Comparison of ENCODE assay signal across 13 cellular contexts in genomic region chr16:23141033-23141432, GRCh38. TPM values are rescaled to one million over a fixed set of nuclear protein-coding genes. Genes with fewer than 3 reads are reported as not detected.
DNase-seq lines count a peak whose midpoint lies in the region; ATAC-seq and TF ChIP-seq lines count a peak whose summit lies in the region.
"Had no signal": no experiment of that assay in that cellular context is flagged by ENCODE, and none has a peak within 500 bp of the region (broad histone marks: within the 10 kb centered on the region; RNA-seq: fewer than 3 reads in every experiment).

No MANE protein-coding gene starts in this region.

- H2AFZ ChIP-seq in Karpas-422 (ENCODE audit: low read length) = no peak overlapping the region

- H3K4me1 ChIP-seq in Karpas-422 (ENCODE audit: low read length) = no peaks in the 10 kb centered on the region
- H3K4me1 ChIP-seq in left ventricle myocardium inferior = peaks cover 71% of the 10 kb centered on the region

- peaks cover 38% of the 10 kb centered on the region for H4K20me1 ChIP-seq in Karpas-422 (ENCODE audit: insufficient read depth, low read depth, low read length)

- no peak overlapping the region for H3K27ac ChIP-seq in Karpas-422 (ENCODE audit: low read length)
- peak overlapping the region in 54 of 59 donors; percentile 2 to 92 (median 80) for H3K27ac ChIP-seq in dorsolateral prefrontal cortex
- H3K27ac ChIP-seq in left ventricle myocardium inferior (replicated peaks) = peak overlapping the region; percentile 97
- H3K27ac ChIP-seq in substantia nigra (ENCODE audit: low read depth, low read length, poor library complexity, severe bottlenecking) = peak overlapping the region; percentile 82

- H3K79me2 ChIP-seq in Karpas-422 (ENCODE audit: low read length) = no peaks in the 10 kb centered on the region

- H3K9ac ChIP-seq in Karpas-422 (ENCODE audit: low read length) = no peak overlapping the region

- H3K4me2 ChIP-seq in Karpas-422 (ENCODE audit: low read depth, low read length, poor library complexity, severe bottlenecking) = no peak overlapping the region

- no peak for ATAC-seq in HG02610 (IDR thresholded peaks at IDR 0.05; ENCODE audit: unreplicated experiment)

- H3K4me3 ChIP-seq in Karpas-422 (ENCODE audit: low read length) = no peak overlapping the region
- no peak overlapping the region for H3K4me3 ChIP-seq in dorsolateral prefrontal cortex
- no peak overlapping the region for H3K4me3 ChIP-seq in left ventricle myocardium inferior

- DNase-seq in Karpas-422 (peak; percentile 14), dorsolateral prefrontal cortex (no peak), left ventricle myocardium inferior (no peak), substantia nigra (lab: John Stamatoyannopoulos, UW) (no peak), HuH-7.5 (ENCODE audit: low spot score) (no peak)
- no peak for DNase-seq in activated CD4-positive, alpha-beta T cell treated with anti-CD3 and anti-CD28 coated beads for 1 hour
- DNase-seq: Caco-2; MV-4-11; NCI-H1436; NCI-H2081 treated with DMSO at 0.1 percent for 48 hours; NCI-H69; NK-92 treated with Interleukin-12 subunit alpha and Interleukin-12 subunit beta, amount 100 ng/mL, for 24 hours had no signal

- no peaks in the 10 kb centered on the region; the same call in 1 of the 2 replicates for H3K27me3 ChIP-seq in Karpas-422 (ENCODE audit: low read length)
- no peaks in the 10 kb centered on the region for H3K27me3 ChIP-seq in dorsolateral prefrontal cortex
- no peaks in the 10 kb centered on the region for H3K27me3 ChIP-seq in left ventricle myocardium inferior (ENCODE audit: low read depth)

- intact Hi-C loops in dorsolateral prefrontal cortex (cut with DNase I) = no loop called here
- intact Hi-C loops in left ventricle myocardium inferior (cut with micrococcal nuclease) = loop anchor here (10.0 kb wide), 1 partner anchor 66 kb away; no protein-coding TSS in a partner anchor

- TF ChIP-seq CTCF in dorsolateral prefrontal cortex (IDR thresholded peaks at IDR 0.05 in 54 of 56, conservative IDR thresholded peaks at IDR 0.05 in 2 of 56; ENCODE audit: low read depth in 1 of 56, partially characterized antibody in 56 of 56) = no peak
- no peak for TF ChIP-seq CTCF in left ventricle myocardium inferior (IDR thresholded peaks at IDR 0.05; ENCODE audit: borderline replicate concordance)

- no peaks in the 10 kb centered on the region for H3K9me2 ChIP-seq in Karpas-422 (replicated peaks; ENCODE audit: insufficient read depth, low read length)

- H3K9me3 ChIP-seq in Karpas-422 (ENCODE audit: low read length) (no peaks in the 10 kb centered on the region; the same call in 1 of the 2 replicates), left ventricle myocardium inferior (replicated peaks) (peaks cover 25% of the 10 kb centered on the region)
- H3K9me3 ChIP-seq: Caco-2 had no signal

- H3K36me3 ChIP-seq in Karpas-422 (ENCODE audit: insufficient read depth, low read length) (no peaks in the 10 kb centered on the region), left ventricle myocardium inferior (no peaks in the 10 kb centered on the region)

RNA-seq across cellular contexts. Expression of gene USP31, which starts 8.2 kb away (rescaled TPM):
- 1.4 and 3.5 TPM in 2 replicates for total RNA-seq in Karpas-422 (2014; rRNA removed; shearing (Covaris generic); ENCODE audit: low replicate concordance)
- total RNA-seq in dorsolateral prefrontal cortex = 10 to 100 TPM; 41.7 to 92.3 (median 58.4) TPM
- total RNA-seq in left ventricle myocardium inferior = 28.2 TPM

RNA-seq across cellular contexts. Expression of gene SCNN1G, which starts 41.5 kb away (rescaled TPM):
- not detected in 2 replicates for total RNA-seq in Karpas-422 (2014; rRNA removed; shearing (Covaris generic); ENCODE audit: low replicate concordance)
- total RNA-seq in dorsolateral prefrontal cortex (1 to 10 TPM in 2 of 120 experiments, under 1 TPM in 105, not detected in 13; 0.13 to 1.1 (median 0.31) TPM), left ventricle myocardium inferior (not detected)
- total RNA-seq: Caco-2 had no signal
